1 cellular context compared by ENCODE assay signal in the genomic region with DNA sequence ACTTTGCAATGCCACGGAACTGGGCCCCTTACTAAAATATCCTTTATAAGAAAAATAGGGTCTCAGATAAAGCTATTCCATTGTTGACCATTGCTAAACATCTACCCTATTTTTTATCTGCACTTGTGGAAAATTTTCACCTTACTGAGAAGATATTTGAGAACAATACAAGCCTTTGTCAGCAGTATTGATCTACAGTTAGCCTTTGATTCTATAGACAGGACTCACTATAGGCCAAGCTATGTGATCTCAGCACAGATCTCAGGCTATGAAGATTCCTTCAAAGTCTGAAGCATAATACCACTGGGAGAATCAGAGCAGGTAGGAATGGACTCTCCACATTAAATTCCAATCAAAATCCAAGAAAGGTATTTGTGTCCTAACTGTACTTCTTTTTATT.
TF ChIP-seq lines count a peak whose summit lies in the region.

No MANE protein-coding gene starts in this region.

TF ChIP-seq in HepG2, 621 proteins besides CTCF, POLR2A, EP300 and RAD21 (continued from another document):
- TF ChIP-seq, protein P1, sequence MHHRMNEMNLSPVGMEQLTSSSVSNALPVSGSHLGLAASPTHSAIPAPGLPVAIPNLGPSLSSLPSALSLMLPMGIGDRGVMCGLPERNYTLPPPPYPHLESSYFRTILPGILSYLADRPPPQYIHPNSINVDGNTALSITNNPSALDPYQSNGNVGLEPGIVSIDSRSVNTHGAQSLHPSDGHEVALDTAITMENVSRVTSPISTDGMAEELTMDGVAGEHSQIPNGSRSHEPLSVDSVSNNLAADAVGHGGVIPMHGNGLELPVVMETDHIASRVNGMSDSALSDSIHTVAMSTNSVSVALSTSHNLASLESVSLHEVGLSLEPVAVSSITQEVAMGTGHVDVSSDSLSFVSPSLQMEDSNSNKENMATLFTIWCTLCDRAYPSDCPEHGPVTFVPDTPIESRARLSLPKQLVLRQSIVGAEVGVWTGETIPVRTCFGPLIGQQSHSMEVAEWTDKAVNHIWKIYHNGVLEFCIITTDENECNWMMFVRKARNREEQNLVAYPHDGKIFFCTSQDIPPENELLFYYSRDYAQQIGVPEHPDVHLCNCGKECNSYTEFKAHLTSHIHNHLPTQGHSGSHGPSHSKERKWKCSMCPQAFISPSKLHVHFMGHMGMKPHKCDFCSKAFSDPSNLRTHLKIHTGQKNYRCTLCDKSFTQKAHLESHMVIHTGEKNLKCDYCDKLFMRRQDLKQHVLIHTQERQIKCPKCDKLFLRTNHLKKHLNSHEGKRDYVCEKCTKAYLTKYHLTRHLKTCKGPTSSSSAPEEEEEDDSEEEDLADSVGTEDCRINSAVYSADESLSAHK (CRISPR knock-in tag; IDR thresholded peaks at IDR 0.05; ENCODE audit: borderline replicate concordance): no peak
- TF ChIP-seq, protein P2, sequence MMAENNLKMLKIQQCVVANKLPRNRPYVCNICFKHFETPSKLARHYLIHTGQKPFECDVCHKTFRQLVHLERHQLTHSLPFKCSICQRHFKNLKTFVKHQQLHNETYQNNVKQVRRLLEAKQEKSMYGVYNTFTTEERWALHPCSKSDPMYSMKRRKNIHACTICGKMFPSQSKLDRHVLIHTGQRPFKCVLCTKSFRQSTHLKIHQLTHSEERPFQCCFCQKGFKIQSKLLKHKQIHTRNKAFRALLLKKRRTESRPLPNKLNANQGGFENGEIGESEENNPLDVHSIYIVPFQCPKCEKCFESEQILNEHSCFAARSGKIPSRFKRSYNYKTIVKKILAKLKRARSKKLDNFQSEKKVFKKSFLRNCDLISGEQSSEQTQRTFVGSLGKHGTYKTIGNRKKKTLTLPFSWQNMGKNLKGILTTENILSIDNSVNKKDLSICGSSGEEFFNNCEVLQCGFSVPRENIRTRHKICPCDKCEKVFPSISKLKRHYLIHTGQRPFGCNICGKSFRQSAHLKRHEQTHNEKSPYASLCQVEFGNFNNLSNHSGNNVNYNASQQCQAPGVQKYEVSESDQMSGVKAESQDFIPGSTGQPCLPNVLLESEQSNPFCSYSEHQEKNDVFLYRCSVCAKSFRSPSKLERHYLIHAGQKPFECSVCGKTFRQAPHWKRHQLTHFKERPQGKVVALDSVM (CRISPR knock-in tag; IDR thresholded peaks at IDR 0.05): no peak
- TF ChIP-seq, protein P3, sequence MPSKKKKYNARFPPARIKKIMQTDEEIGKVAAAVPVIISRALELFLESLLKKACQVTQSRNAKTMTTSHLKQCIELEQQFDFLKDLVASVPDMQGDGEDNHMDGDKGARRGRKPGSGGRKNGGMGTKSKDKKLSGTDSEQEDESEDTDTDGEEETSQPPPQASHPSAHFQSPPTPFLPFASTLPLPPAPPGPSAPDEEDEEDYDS (CRISPR knock-in tag; IDR thresholded peaks at IDR 0.05): no peak
- TF ChIP-seq SOX6 (IDR thresholded peaks at IDR 0.05) (no peak), SOX6 (CRISPR knock-in tag; IDR thresholded peaks at IDR 0.05) (peak; percentile 52; the same call in 1 of the 2 replicates), ONECUT2 (CRISPR knock-in tag; IDR thresholded peaks at IDR 0.05) (peak; percentile 57; the same call in 1 of the 2 replicates), DPF2 (CRISPR knock-in tag; IDR thresholded peaks at IDR 0.05; ENCODE audit: borderline replicate concordance, low read depth) (no peak), HMG20B (CRISPR knock-in tag; conservative IDR thresholded peaks at IDR 0.05) (no peak), CEBPB (IDR thresholded peaks at IDR 0.05; ENCODE audit: borderline replicate concordance, low read depth, low read length) (no peak), NCOA2 (CRISPR knock-in tag; IDR thresholded peaks at IDR 0.05) (no peak), ZNF607 (CRISPR knock-in tag; IDR thresholded peaks at IDR 0.05; ENCODE audit: borderline replicate concordance) (no peak), CCAR2 (optimal IDR thresholded peaks at IDR 0.05; ENCODE audit: low read depth, low read length) (no peak), ZNF367 (CRISPR knock-in tag; IDR thresholded peaks at IDR 0.05; ENCODE audit: borderline replicate concordance) (no peak), ZSCAN30 (CRISPR knock-in tag; IDR thresholded peaks at IDR 0.05) (no peak)
- TF ChIP-seq, protein P4, sequence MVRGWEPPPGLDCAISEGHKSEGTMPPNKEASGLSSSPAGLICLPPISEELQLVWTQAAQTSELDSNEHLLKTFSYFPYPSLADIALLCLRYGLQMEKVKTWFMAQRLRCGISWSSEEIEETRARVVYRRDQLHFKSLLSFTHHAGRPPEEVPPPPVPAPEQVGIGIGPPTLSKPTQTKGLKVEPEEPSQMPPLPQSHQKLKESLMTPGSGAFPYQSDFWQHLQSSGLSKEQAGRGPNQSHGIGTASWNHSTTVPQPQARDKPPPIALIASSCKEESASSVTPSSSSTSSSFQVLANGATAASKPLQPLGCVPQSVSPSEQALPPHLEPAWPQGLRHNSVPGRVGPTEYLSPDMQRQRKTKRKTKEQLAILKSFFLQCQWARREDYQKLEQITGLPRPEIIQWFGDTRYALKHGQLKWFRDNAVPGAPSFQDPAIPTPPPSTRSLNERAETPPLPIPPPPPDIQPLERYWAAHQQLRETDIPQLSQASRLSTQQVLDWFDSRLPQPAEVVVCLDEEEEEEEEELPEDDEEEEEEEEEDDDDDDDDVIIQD (CRISPR knock-in tag; IDR thresholded peaks at IDR 0.05; ENCODE audit: low read depth): no peak
- TF ChIP-seq, protein P5, sequence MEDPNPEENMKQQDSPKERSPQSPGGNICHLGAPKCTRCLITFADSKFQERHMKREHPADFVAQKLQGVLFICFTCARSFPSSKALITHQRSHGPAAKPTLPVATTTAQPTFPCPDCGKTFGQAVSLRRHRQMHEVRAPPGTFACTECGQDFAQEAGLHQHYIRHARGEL (CRISPR knock-in tag; IDR thresholded peaks at IDR 0.05): no peak
- TF ChIP-seq, protein P6, sequence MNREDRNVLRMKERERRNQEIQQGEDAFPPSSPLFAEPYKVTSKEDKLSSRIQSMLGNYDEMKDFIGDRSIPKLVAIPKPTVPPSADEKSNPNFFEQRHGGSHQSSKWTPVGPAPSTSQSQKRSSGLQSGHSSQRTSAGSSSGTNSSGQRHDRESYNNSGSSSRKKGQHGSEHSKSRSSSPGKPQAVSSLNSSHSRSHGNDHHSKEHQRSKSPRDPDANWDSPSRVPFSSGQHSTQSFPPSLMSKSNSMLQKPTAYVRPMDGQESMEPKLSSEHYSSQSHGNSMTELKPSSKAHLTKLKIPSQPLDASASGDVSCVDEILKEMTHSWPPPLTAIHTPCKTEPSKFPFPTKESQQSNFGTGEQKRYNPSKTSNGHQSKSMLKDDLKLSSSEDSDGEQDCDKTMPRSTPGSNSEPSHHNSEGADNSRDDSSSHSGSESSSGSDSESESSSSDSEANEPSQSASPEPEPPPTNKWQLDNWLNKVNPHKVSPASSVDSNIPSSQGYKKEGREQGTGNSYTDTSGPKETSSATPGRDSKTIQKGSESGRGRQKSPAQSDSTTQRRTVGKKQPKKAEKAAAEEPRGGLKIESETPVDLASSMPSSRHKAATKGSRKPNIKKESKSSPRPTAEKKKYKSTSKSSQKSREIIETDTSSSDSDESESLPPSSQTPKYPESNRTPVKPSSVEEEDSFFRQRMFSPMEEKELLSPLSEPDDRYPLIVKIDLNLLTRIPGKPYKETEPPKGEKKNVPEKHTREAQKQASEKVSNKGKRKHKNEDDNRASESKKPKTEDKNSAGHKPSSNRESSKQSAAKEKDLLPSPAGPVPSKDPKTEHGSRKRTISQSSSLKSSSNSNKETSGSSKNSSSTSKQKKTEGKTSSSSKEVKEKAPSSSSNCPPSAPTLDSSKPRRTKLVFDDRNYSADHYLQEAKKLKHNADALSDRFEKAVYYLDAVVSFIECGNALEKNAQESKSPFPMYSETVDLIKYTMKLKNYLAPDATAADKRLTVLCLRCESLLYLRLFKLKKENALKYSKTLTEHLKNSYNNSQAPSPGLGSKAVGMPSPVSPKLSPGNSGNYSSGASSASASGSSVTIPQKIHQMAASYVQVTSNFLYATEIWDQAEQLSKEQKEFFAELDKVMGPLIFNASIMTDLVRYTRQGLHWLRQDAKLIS (CRISPR knock-in tag; IDR thresholded peaks at IDR 0.05): no peak
